34 cellular contexts compared by ENCODE assay signal in genomic region chr3:30384546-30385072, GRCh38.
"Had no signal": no experiment of that assay in that cellular context is flagged by ENCODE, and none has a peak within 500 bp of the region (broad histone marks: within the 10 kb centered on the region; RNA-seq: fewer than 3 reads in every experiment).

No MANE protein-coding gene starts in this region.

- H3K4me1 Mint-ChIP-seq: activated CD4-positive, alpha-beta memory T cell treated with anti-CD3 and anti-CD28 coated beads, Interleukin-2, amount 10 ng/mL, durations not matched to agents 7 days and 5 days; activated CD8-positive, alpha-beta memory T cell treated with anti-CD3 and anti-CD28 coated beads, Interleukin-2, amount 10 ng/mL, durations not matched to agents 7 days and 5 days; activated naive CD8-positive, alpha-beta T cell treated with anti-CD3 and anti-CD28 coated beads for 36 hours had no signal

- H3K9ac ChIP-seq: KMS-11, SK-N-SH had no signal

- FAIRE-seq: TTC549 had no signal

- DNase-seq: activated B cell treated with CpG ODN at 0.5 μM for 24 hours; activated CD4-positive, alpha-beta memory T cell treated with anti-CD3 and anti-CD28 coated beads, Interleukin-2, amount 10 ng/mL, durations not matched to agents 7 days and 5 days; activated CD4-positive, alpha-beta T cell treated with anti-CD3 and anti-CD28 coated beads for 48 hours; activated CD4-positive, CD25-positive, alpha-beta regulatory T cell treated with anti-CD3 and anti-CD28 coated beads, Interleukin-2, amount 50 U/mL, for 72 hours; activated CD8-positive, alpha-beta memory T cell treated with anti-CD3 and anti-CD28 coated beads for 24 hours; activated CD8-positive, alpha-beta memory T cell treated with anti-CD3 and anti-CD28 coated beads, Interleukin-2, amount 10 ng/mL, durations not matched to agents 7 days and 5 days; activated CD8-positive, alpha-beta memory T cell treated with anti-CD3 and anti-CD28 coated beads, Interleukin-2, amount 50 U/mL, for 48 hours; activated effector memory CD4-positive, alpha-beta T cell treated with Interleukin-2 at 50 U/mL for 16 hours; activated naive CD4-positive, alpha-beta T cell treated with anti-CD3 and anti-CD28 coated beads, Interleukin-2, amount 50 U/mL, for 16 hours; activated naive CD8-positive, alpha-beta T cell treated with anti-CD3 and anti-CD28 coated beads for 36 hours; activated T-cell treated with anti-CD3 and anti-CD28 coated beads, Interleukin-2, amount 50 U/mL, for 48 hours; amniotic stem cell; aorta; brain microvascular endothelial cell; central memory CD4-positive, alpha-beta T cell; NCI-H1105; NCI-H1417 treated with DMSO at 0.1 percent for 48 hours; NCI-H187 treated with DMSO at 0.1 percent for 48 hours; NCI-H2081 treated with DMSO at 0.1 percent for 48 hours; NCI-H226; NCI-H524 treated with DMSO at 0.1 percent for 48 hours; NCI-H748 treated with DMSO at 0.1 percent for 48 hours; NK-92 treated with Interleukin-12 subunit alpha and Interleukin-12 subunit beta, amount 100 ng/mL, for 24 hours; PC-3; Peyer's patch; RPMI8226; SHP77 treated with DMSO at 0.1 percent for 48 hours; SK-N-SH had no signal

- H3K4me3 ChIP-seq: Peyer's patch, SJSA1 had no signal

- H3K4me3 Mint-ChIP-seq: activated B cell treated with CpG ODN at 0.5 μM for 24 hours; activated CD4-positive, alpha-beta memory T cell treated with anti-CD3 and anti-CD28 coated beads, Interleukin-2, amount 10 ng/mL, durations not matched to agents 7 days and 5 days; activated CD8-positive, alpha-beta memory T cell treated with anti-CD3 and anti-CD28 coated beads, Interleukin-2, amount 10 ng/mL, durations not matched to agents 7 days and 5 days; activated naive CD8-positive, alpha-beta T cell treated with anti-CD3 and anti-CD28 coated beads for 36 hours; T-helper 1 cell treated with Interleukin-12 subunit alpha and Interleukin-12 subunit beta and Interleukin-4 antibody, amounts not matched to agents 30 μg/mL and 1 μg/mL, for 36 hours; T-helper 2 cell treated with Interferon-gamma antibody and Interleukin-4, amounts not matched to agents 5 μg/mL and 100 μg/mL, for 36 hours had no signal

- ATAC-seq: activated CD8-positive, alpha-beta memory T cell treated with anti-CD3 and anti-CD28 coated beads, Interleukin-2, amount 10 ng/mL, durations not matched to agents 7 days and 5 days; PC-3 had no signal

- H3K9me3 Mint-ChIP-seq: activated B cell treated with CpG ODN at 0.5 μM for 24 hours had no signal

- H3K4me1 ChIP-seq: Peyer's patch, SJSA1 had no signal

- H3K27ac Mint-ChIP-seq: activated B cell treated with CpG ODN at 0.5 μM for 24 hours; activated CD4-positive, alpha-beta memory T cell treated with anti-CD3 and anti-CD28 coated beads, Interleukin-2, amount 10 ng/mL, durations not matched to agents 7 days and 5 days; activated CD8-positive, alpha-beta memory T cell treated with anti-CD3 and anti-CD28 coated beads, Interleukin-2, amount 10 ng/mL, durations not matched to agents 7 days and 5 days; activated naive CD8-positive, alpha-beta T cell treated with anti-CD3 and anti-CD28 coated beads for 36 hours; T-helper 1 cell treated with Interleukin-12 subunit alpha and Interleukin-12 subunit beta and Interleukin-4 antibody, amounts not matched to agents 30 μg/mL and 1 μg/mL, for 36 hours; T-helper 2 cell treated with Interferon-gamma antibody and Interleukin-4, amounts not matched to agents 5 μg/mL and 100 μg/mL, for 36 hours had no signal

- H3K36me3 ChIP-seq: brain microvascular endothelial cell, Peyer's patch, SJSA1 had no signal

- H3K27ac ChIP-seq: brain microvascular endothelial cell, KMS-11, Peyer's patch, SJSA1, VCaP had no signal

- H3K4me2 ChIP-seq: KMS-11, SK-N-SH had no signal

- H3K27me3 Mint-ChIP-seq: activated B cell treated with CpG ODN at 0.5 μM for 24 hours; activated naive CD8-positive, alpha-beta T cell treated with anti-CD3 and anti-CD28 coated beads for 36 hours had no signal

- H3K9me3 ChIP-seq: Peyer's patch, SJSA1, SK-N-SH had no signal

- H3K27me3 ChIP-seq: brain microvascular endothelial cell, Peyer's patch, SJSA1 had no signal
